In genomic region chr6:85569323-85569722, GRCh38 we compare ENCODE assay signal across 20 cellular contexts. TPM values are rescaled to one million over a fixed set of nuclear protein-coding genes. Genes with fewer than 3 reads are reported as not detected.
DNase-seq lines count a peak whose midpoint lies in the region; ATAC-seq lines count a peak whose summit lies in the region.
"Had no signal": no experiment of that assay in that cellular context is flagged by ENCODE, and none has a peak within 500 bp of the region (broad histone marks: within the 10 kb centered on the region; RNA-seq: fewer than 3 reads in every experiment).

No MANE protein-coding gene starts in this region.

- peaks cover 21% of the 10 kb centered on the region for H3K4me1 Mint-ChIP-seq in activated naive CD8-positive, alpha-beta T cell treated with anti-CD3 and anti-CD28 coated beads for 36 hours
- H3K4me1 Mint-ChIP-seq in activated naive CD8-positive, alpha-beta T cell treated with anti-CD3 and anti-CD28 coated beads, Interleukin-2, amount 50 U/mL, for 24 hours, result peaks cover 7% of the 10 kb centered on the region

- ATAC-seq in activated naive CD8-positive, alpha-beta T cell treated with anti-CD3 and anti-CD28 coated beads, Interleukin-2, amount 50 U/mL, for 24 hours, result no peak
- ATAC-seq in GM21576 (IDR thresholded peaks at IDR 0.05; ENCODE audit: unreplicated experiment) (no peak), GM21529 (IDR thresholded peaks at IDR 0.05; ENCODE audit: unreplicated experiment) (no peak)
- ATAC-seq: stimulated activated naive B cell treated with anti-CD40 and anti-IgM and Interleukin-4, amounts not matched to agents 10 μg/mL and 1 μg/mL and 100 μg/mL, for 72 hours had no signal

- H3K36me3 Mint-ChIP-seq in activated naive CD8-positive, alpha-beta T cell treated with anti-CD3 and anti-CD28 coated beads for 36 hours, result peaks cover 17% of the 10 kb centered on the region
- peaks cover 38% of the 10 kb centered on the region for H3K36me3 Mint-ChIP-seq in activated naive CD8-positive, alpha-beta T cell treated with anti-CD3 and anti-CD28 coated beads, Interleukin-2, amount 50 U/mL, for 24 hours (ENCODE audit: low read depth)

- H3K4me3 Mint-ChIP-seq in activated naive CD8-positive, alpha-beta T cell treated with anti-CD3 and anti-CD28 coated beads for 36 hours, result no peak overlapping the region
- H3K4me3 Mint-ChIP-seq in activated naive CD8-positive, alpha-beta T cell treated with anti-CD3 and anti-CD28 coated beads, Interleukin-2, amount 50 U/mL, for 24 hours, result no peak overlapping the region
- H3K4me3 Mint-ChIP-seq: activated CD4-positive, alpha-beta T cell treated with anti-CD3 and anti-CD28 coated beads, Interleukin-2, amount 10 ng/mL, durations not matched to agents 24 days and 14 days; activated naive CD4-positive, alpha-beta T cell treated with anti-CD3 and anti-CD28 coated beads, Interleukin-2, amount 10 ng/mL, durations not matched to agents 7 days and 5 days; CD4-positive, alpha-beta memory T cell; stimulated activated naive B cell treated with anti-CD40 and anti-IgM and Interleukin-4, amounts not matched to agents 10 μg/mL and 1 μg/mL and 100 μg/mL, for 72 hours; type B pancreatic cell had no signal

- H3K27me3 Mint-ChIP-seq in activated naive CD8-positive, alpha-beta T cell treated with anti-CD3 and anti-CD28 coated beads for 36 hours, result no peaks in the 10 kb centered on the region
- H3K27me3 Mint-ChIP-seq in activated naive CD8-positive, alpha-beta T cell treated with anti-CD3 and anti-CD28 coated beads, Interleukin-2, amount 50 U/mL, for 24 hours, result no peaks in the 10 kb centered on the region
- H3K27me3 Mint-ChIP-seq: activated CD4-positive, alpha-beta T cell treated with anti-CD3 and anti-CD28 coated beads, Interleukin-2, amount 10 ng/mL, durations not matched to agents 24 days and 14 days; activated naive CD4-positive, alpha-beta T cell treated with anti-CD3 and anti-CD28 coated beads, Interleukin-2, amount 10 ng/mL, durations not matched to agents 7 days and 5 days; CD4-positive, alpha-beta memory T cell; progenitor cell of endocrine pancreas; stimulated activated naive B cell treated with anti-CD40 and anti-IgM and Interleukin-4, amounts not matched to agents 10 μg/mL and 1 μg/mL and 100 μg/mL, for 72 hours; type B pancreatic cell had no signal

- peaks cover under 1% of the 10 kb centered on the region for H3K9me3 Mint-ChIP-seq in activated naive CD8-positive, alpha-beta T cell treated with anti-CD3 and anti-CD28 coated beads for 36 hours
- no peaks in the 10 kb centered on the region for H3K9me3 Mint-ChIP-seq in activated naive CD8-positive, alpha-beta T cell treated with anti-CD3 and anti-CD28 coated beads, Interleukin-2, amount 50 U/mL, for 24 hours
- H3K9me3 Mint-ChIP-seq: activated CD4-positive, alpha-beta T cell treated with anti-CD3 and anti-CD28 coated beads, Interleukin-2, amount 10 ng/mL, durations not matched to agents 24 days and 14 days; stimulated activated naive B cell treated with anti-CD40 and anti-IgM and Interleukin-4, amounts not matched to agents 10 μg/mL and 1 μg/mL and 100 μg/mL, for 72 hours; type B pancreatic cell had no signal

- no peak for DNase-seq in activated naive CD8-positive, alpha-beta T cell treated with anti-CD3 and anti-CD28 coated beads for 36 hours
- no peak for DNase-seq in activated naive CD8-positive, alpha-beta T cell treated with anti-CD3 and anti-CD28 coated beads, Interleukin-2, amount 50 U/mL, for 24 hours
- DNase-seq in RPMI7951 (ENCODE audit: low read depth) (peak; percentile 30), epithelial cell of prostate (ENCODE audit: low read depth, low spot score) (no peak), renal cortical epithelial cell (ENCODE audit: low read depth) (peak; percentile 52), HUDEP-2 (lab: John Stamatoyannopoulos, UW; ENCODE audit: unreplicated experiment in 76 of 76) (no peak)
- DNase-seq: activated CD4-positive, alpha-beta T cell treated with anti-CD3 and anti-CD28 coated beads, Interleukin-2, amount 10 ng/mL, durations not matched to agents 24 days and 14 days; activated naive CD4-positive, alpha-beta T cell treated with anti-CD3 and anti-CD28 coated beads, Interleukin-2, amount 10 ng/mL, durations not matched to agents 7 days and 5 days; brain microvascular endothelial cell; CD4-positive, alpha-beta memory T cell; DND-41; NCI-H2029; NCI-H510A treated with DMSO at 0.1 percent for 48 hours; stimulated activated CD4-positive, alpha-beta T cell treated with anti-CD3 and anti-CD28 coated beads, Interleukin-12 subunit alpha, Interleukin-12 subunit beta, amount 100 ng/mL, for 4 hours; stimulated activated naive B cell treated with anti-CD40 and anti-IgM and Interleukin-4, amounts not matched to agents 10 μg/mL and 1 μg/mL and 100 μg/mL, for 72 hours had no signal

- H3K27ac Mint-ChIP-seq in activated naive CD8-positive, alpha-beta T cell treated with anti-CD3 and anti-CD28 coated beads for 36 hours, result peak overlapping the region; percentile 58
- no peak overlapping the region for H3K27ac Mint-ChIP-seq in activated naive CD8-positive, alpha-beta T cell treated with anti-CD3 and anti-CD28 coated beads, Interleukin-2, amount 50 U/mL, for 24 hours
- H3K27ac Mint-ChIP-seq: activated CD4-positive, alpha-beta T cell treated with anti-CD3 and anti-CD28 coated beads, Interleukin-2, amount 10 ng/mL, durations not matched to agents 24 days and 14 days; activated naive CD4-positive, alpha-beta T cell treated with anti-CD3 and anti-CD28 coated beads, Interleukin-2, amount 10 ng/mL, durations not matched to agents 7 days and 5 days; progenitor cell of endocrine pancreas; stimulated activated naive B cell treated with anti-CD40 and anti-IgM and Interleukin-4, amounts not matched to agents 10 μg/mL and 1 μg/mL and 100 μg/mL, for 72 hours; type B pancreatic cell had no signal

- H3K27ac ChIP-seq in epithelial cell of prostate, result peak overlapping the region; percentile 28
- H3K27ac ChIP-seq: 22Rv1, brain microvascular endothelial cell had no signal

RNA-seq across cellular contexts. Expression of gene SNX14, which starts 24.3 kb away (rescaled TPM):
- total RNA-seq in activated naive CD8-positive, alpha-beta T cell treated with anti-CD3 and anti-CD28 coated beads for 36 hours, result 10 to 100 TPM; 50.0 to 52.8 TPM
- 133 and 182 TPM in 2 replicates for total RNA-seq in RPMI7951 (2014; rRNA removed; shearing (Covaris generic))
- total RNA-seq in renal cortical epithelial cell, result 179 and 213 TPM in 2 replicates

Comparison
In these comparisons a context has a peak if more than half of its experiments do, and no peak if none do; other contexts are left out.
1. DNase-seq: peak in RPMI7951 (single experiment) and renal cortical epithelial cell (single experiment); none in activated naive CD8-positive, alpha-beta T cell treated with anti-CD3 and anti-CD28 coated beads for 36 hours (single experiment), activated naive CD8-positive, alpha-beta T cell treated with anti-CD3 and anti-CD28 coated beads, Interleukin-2, amount 50 U/mL, for 24 hours (single experiment), epithelial cell of prostate (single experiment) and HUDEP-2 (0 of 76).